1 cellular context compared by ENCODE assay signal in the genomic region with DNA sequence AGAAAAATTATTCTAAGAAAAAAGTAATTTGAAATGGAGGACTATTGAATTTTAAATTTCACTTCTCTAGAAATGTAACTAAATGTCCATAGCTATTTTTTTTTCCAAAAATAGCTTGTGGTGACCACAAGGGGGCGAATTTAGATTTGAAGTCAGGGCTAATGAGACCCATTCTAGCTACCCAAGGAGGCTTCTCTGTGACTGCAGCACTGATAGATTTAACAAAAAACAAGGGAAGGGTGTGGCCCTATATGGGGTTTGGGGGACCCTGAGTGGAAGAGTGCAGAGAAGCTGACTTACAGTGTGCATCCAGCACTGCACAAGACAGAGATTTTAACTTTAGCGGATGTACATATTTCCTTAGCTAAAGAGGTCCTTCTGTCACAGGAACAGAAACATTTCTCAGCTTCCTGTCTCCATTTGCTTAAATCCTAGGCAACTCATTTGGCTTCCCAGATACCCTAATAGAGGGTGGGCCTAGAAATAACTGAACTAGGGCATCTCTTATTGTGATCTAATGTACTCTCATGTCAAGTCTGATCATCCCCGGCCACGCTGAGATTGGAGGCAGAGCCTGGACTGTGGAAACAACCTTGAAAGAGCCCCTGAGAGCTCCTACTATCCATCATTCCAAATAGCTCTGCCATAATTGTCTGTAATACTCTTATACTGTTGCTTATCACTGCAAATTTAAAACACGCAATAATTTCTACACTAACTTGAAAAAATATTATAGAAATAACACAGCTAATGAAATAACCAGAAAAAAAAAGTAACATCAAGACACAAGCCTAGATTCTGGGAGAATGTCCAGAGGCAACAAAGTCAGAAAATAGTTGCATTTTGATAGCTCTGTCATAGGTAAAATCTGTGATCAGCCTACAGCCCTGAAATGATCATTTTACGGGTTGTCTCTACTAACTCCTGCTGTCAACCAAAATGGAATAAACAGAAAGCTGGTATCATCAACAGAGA.
TF ChIP-seq lines count a peak whose summit lies in the region.

No MANE protein-coding gene starts in this region.

TF ChIP-seq in K562, 482 proteins besides CTCF, POLR2A, EP300 and RAD21 (continued from another document):
- TF ChIP-seq ZNF609 (CRISPR knock-in tag; IDR thresholded peaks at IDR 0.05; ENCODE audit: borderline replicate concordance), result no peak
- TF ChIP-seq, protein P1, sequence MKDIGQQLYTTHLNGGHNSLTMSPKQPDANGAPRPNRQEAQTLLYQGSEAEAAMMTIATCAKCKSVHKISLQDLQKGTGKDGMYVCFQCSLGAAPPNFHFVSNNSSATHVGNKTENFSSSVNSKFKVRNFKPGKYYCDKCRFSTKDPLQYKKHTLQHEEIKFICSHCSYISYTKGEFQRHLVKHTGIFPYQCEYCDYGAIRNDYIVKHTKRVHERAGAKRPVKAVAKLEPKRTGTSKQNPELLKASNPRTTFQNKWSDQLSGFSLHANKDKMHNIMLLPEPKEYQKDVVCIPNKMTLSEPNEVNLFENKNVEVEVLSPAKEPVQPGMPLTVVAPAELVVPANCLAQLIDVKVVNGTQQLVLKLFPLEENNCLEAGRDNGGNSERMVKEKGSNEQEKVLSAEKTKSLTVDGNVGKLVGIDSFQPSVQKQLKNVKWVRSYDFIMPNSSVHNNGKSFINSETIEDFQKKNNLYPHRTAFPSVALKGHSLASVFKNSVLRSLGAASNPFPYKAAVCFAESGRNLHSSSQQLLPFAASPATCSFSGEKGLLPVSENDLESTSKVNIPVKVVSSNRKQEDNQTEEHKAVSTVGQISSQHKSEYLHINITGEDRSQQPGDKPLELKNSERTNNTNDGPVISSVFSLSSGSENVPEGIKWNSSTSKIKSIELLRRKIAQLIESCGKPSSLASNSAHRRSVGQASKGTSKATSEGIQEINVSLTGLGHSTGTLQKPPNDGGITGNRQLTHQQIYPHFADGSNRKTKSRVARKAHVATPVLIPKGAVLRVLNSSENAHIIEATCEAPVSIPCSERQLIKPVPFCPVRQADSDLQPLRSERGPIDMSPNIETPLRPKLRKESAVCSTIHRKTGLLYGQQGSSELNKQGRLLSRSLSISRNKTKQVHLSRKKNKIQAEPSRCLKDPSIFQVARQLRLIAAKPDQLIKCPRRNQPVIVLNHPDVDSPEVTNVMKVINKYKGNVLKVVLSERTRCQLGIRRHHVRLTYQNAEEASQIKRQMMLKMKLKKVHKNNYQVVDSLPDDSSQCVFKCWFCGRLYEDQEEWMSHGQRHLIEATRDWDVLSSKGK (CRISPR knock-in tag; IDR thresholded peaks at IDR 0.05), result no peak
- no peak for TF ChIP-seq ZNF449 (CRISPR knock-in tag; IDR thresholded peaks at IDR 0.05)
- TF ChIP-seq ZNF79 (CRISPR knock-in tag; IDR thresholded peaks at IDR 0.05; ENCODE audit: low read depth), result no peak
- TF ChIP-seq MEIS2 (IDR thresholded peaks at IDR 0.05; ENCODE audit: partially characterized antibody), result no peak
- TF ChIP-seq, protein P2, sequence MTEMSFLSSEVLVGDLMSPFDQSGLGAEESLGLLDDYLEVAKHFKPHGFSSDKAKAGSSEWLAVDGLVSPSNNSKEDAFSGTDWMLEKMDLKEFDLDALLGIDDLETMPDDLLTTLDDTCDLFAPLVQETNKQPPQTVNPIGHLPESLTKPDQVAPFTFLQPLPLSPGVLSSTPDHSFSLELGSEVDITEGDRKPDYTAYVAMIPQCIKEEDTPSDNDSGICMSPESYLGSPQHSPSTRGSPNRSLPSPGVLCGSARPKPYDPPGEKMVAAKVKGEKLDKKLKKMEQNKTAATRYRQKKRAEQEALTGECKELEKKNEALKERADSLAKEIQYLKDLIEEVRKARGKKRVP (CRISPR knock-in tag; IDR thresholded peaks at IDR 0.05), result no peak
- peak; percentile 23; the same call in 1 of the 2 replicates for TF ChIP-seq SMC3 (conservative IDR thresholded peaks at IDR 0.05; ENCODE audit: insufficient read depth, low read depth, low read length)
- no peak for TF ChIP-seq MCM5 (IDR thresholded peaks at IDR 0.05; ENCODE audit: low read depth)
- TF ChIP-seq SIRT6 (IDR thresholded peaks at IDR 0.05; ENCODE audit: low read depth, low read length), result no peak
- no peak for TF ChIP-seq PRMT5 (CRISPR knock-in tag; IDR thresholded peaks at IDR 0.05)
- TF ChIP-seq, protein P3, sequence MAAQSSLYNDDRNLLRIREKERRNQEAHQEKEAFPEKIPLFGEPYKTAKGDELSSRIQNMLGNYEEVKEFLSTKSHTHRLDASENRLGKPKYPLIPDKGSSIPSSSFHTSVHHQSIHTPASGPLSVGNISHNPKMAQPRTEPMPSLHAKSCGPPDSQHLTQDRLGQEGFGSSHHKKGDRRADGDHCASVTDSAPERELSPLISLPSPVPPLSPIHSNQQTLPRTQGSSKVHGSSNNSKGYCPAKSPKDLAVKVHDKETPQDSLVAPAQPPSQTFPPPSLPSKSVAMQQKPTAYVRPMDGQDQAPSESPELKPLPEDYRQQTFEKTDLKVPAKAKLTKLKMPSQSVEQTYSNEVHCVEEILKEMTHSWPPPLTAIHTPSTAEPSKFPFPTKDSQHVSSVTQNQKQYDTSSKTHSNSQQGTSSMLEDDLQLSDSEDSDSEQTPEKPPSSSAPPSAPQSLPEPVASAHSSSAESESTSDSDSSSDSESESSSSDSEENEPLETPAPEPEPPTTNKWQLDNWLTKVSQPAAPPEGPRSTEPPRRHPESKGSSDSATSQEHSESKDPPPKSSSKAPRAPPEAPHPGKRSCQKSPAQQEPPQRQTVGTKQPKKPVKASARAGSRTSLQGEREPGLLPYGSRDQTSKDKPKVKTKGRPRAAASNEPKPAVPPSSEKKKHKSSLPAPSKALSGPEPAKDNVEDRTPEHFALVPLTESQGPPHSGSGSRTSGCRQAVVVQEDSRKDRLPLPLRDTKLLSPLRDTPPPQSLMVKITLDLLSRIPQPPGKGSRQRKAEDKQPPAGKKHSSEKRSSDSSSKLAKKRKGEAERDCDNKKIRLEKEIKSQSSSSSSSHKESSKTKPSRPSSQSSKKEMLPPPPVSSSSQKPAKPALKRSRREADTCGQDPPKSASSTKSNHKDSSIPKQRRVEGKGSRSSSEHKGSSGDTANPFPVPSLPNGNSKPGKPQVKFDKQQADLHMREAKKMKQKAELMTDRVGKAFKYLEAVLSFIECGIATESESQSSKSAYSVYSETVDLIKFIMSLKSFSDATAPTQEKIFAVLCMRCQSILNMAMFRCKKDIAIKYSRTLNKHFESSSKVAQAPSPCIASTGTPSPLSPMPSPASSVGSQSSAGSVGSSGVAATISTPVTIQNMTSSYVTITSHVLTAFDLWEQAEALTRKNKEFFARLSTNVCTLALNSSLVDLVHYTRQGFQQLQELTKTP (IDR thresholded peaks at IDR 0.05; ENCODE audit: low read depth in 1 of 2, partially characterized antibody in 2 of 2), result no peak
- TF ChIP-seq DIDO1 (tag; IDR thresholded peaks at IDR 0.05; ENCODE audit: low read depth), result no peak
- no peak for TF ChIP-seq SETDB1 (IDR thresholded peaks at IDR 0.05; ENCODE audit: low read length)
- no peak for TF ChIP-seq ZNF512 (tag; IDR thresholded peaks at IDR 0.05)
